Comparison of ENCODE assay signal across 8 cellular contexts in genomic region chr13:29369060-29369743, GRCh38.
DNase-seq lines count a peak whose midpoint lies in the region; ATAC-seq and TF ChIP-seq lines count a peak whose summit lies in the region.

No MANE protein-coding gene starts in this region.

- no peak overlapping the region for H2BK5ac ChIP-seq in IMR-90 (ENCODE audit: low read depth, low read length, poor library complexity, severe bottlenecking)

- H2AK5ac ChIP-seq in IMR-90 (ENCODE audit: low read depth, low read length): no peak overlapping the region

- no peaks in the 10 kb centered on the region for H3K79me2 ChIP-seq in osteoblast (ENCODE audit: insufficient read depth, low read length)

- H3K56ac ChIP-seq in IMR-90 (ENCODE audit: extremely low read depth, insufficient read depth, low read length): no peak overlapping the region

- BruUV-seq in IMR-90 (replicated peaks; lab: Mats Ljungman, UMichigan): no TSS peak

- H3K18ac ChIP-seq in IMR-90 (ENCODE audit: low read depth, low read length): no peak overlapping the region

- CTCF ChIA-PET in IMR-90 (lab: Yijun Ruan, JAX): no interaction called here

- no peak overlapping the region for H2BK15ac ChIP-seq in IMR-90 (ENCODE audit: low read depth, low read length)

- no CpG with 5 or more reads among the region's 8 CpGs for WGBS in IMR-90 (ENCODE audit: extremely low coverage in 2 of 2, insufficient read length in 1 of 2), 2 experiments

- no peak overlapping the region for H3K4ac ChIP-seq in IMR-90 (ENCODE audit: low read depth, low read length)

- H4K20me1 ChIP-seq in IMR-90 (ENCODE audit: insufficient read depth, low read length): no peaks in the 10 kb centered on the region
- H4K20me1 ChIP-seq in osteoblast (ENCODE audit: insufficient read depth, low read length): no peaks in the 10 kb centered on the region

- no peaks in the 10 kb centered on the region for H3K9me1 ChIP-seq in IMR-90 (ENCODE audit: insufficient read depth, low read length)

- H3K27me3 Mint-ChIP-seq in CD14-positive monocyte (ENCODE audit: low read depth in 3 of 3): peaks cover 0 to 4% (median 0%) of the 10 kb centered on the region in 3 donors

- no peak overlapping the region for H2AK9ac ChIP-seq in IMR-90 (replicated peaks; ENCODE audit: low read depth, low read length, poor library complexity)

- peaks cover 6% of the 10 kb centered on the region for H3K4me1 Mint-ChIP-seq in CD14-positive monocyte

- H3K4me3 ChIP-seq in IMR-90 (ENCODE audit: insufficient read depth, low read depth, low read length) (no peak overlapping the region), osteoblast (ENCODE audit: insufficient read depth, low read length) (no peak overlapping the region), MG63 (no peak overlapping the region)

- H3K4me2 ChIP-seq in IMR-90 (ENCODE audit: low read depth, low read length) (no peak overlapping the region), osteoblast (ENCODE audit: insufficient read depth, low read length) (no peak overlapping the region)

- in situ Hi-C loops in IMR-90 (cut with MboI; ENCODE audit: low sequenced_read_pairs): loop anchor here (25.0 kb wide), 1 partner anchor 557 kb away; the partner anchor contains the start of gene MTUS2

- H3K9me3 ChIP-seq in IMR-90 (ENCODE audit: control insufficient read depth, insufficient read depth, low read length) (no peaks in the 10 kb centered on the region), osteoblast (ENCODE audit: low read depth, low read length) (no peaks in the 10 kb centered on the region), MG63 (peaks cover 2% of the 10 kb centered on the region)

- H3K9me3 Mint-ChIP-seq in CD14-positive monocyte: peaks cover 1 to 8% (median 5%) of the 10 kb centered on the region in 7 donors

- no peak overlapping the region for H4K91ac ChIP-seq in IMR-90 (ENCODE audit: insufficient read depth, low read depth, low read length)

- POLR2A ChIA-PET in IMR-90 (lab: Charles Lee; ENCODE audit: unreplicated experiment): no interaction called here

- no peak for TF ChIP-seq POLR2A in IMR-90 (IDR thresholded peaks at IDR 0.05; ENCODE audit: low read depth, low read length)

- H3K36me3 Mint-ChIP-seq in CD14-positive monocyte: no peaks in the 10 kb centered on the region

- TF ChIP-seq CTCF in IMR-90 (conservative IDR thresholded peaks at IDR 0.05; ENCODE audit: low read depth, low read length) (peak; percentile 57), osteoblast (IDR thresholded peaks at IDR 0.05; ENCODE audit: extremely low read depth, low read depth, low read length) (peak; percentile 63), CD14-positive monocyte (IDR thresholded peaks at IDR 0.05) (no peak)

- DNase-seq in DMS 273 treated with DMSO at 0.1 percent for 48 hours (lab: John Stamatoyannopoulos, UW): peak; percentile 2
- DNase-seq in IMR-90: peak; percentile 34
- DNase-seq in SIG-M5 (lab: John Stamatoyannopoulos, UW): peak; percentile 72
- DNase-seq in fibroblast of gingiva (ENCODE audit: low read depth): peak; percentile 4
- peak; percentile 78 for DNase-seq in osteoblast (ENCODE audit: insufficient read length, low spot score, missing footprints)
- no peak for DNase-seq in CD14-positive monocyte (ENCODE audit: low spot score)
- DNase-seq in MG63: no peak
- no peak for DNase-seq in activated gamma-delta T cell (lab: John Stamatoyannopoulos, UW)

- H3K14ac ChIP-seq in IMR-90 (replicated peaks; ENCODE audit: low read depth, low read length): no peak overlapping the region

- H2BK20ac ChIP-seq in IMR-90 (ENCODE audit: low read depth, low read length): no peak overlapping the region

- H3K4me1 ChIP-seq in IMR-90 (ENCODE audit: control insufficient read depth, insufficient read depth, low read length) (no peaks in the 10 kb centered on the region), osteoblast (ENCODE audit: insufficient read depth, low read length) (no peaks in the 10 kb centered on the region)

- H2BK120ac ChIP-seq in IMR-90 (ENCODE audit: low read depth, low read length): no peak overlapping the region

- no peak overlapping the region for H3K23ac ChIP-seq in IMR-90 (ENCODE audit: low read depth, low read length)

- H3K27me3 ChIP-seq in IMR-90 (ENCODE audit: control insufficient read depth, insufficient read depth, low read length) (no peaks in the 10 kb centered on the region; the same call in 1 of the 2 replicates), osteoblast (ENCODE audit: insufficient read depth, low read length) (peaks cover 14% of the 10 kb centered on the region), MG63 (peaks cover 5% of the 10 kb centered on the region; the same call in 1 of the 2 replicates)

- peak overlapping the region in 1 of 7 donors; percentile 75 for H3K27ac Mint-ChIP-seq in CD14-positive monocyte

- H3K27ac ChIP-seq in IMR-90 (ENCODE audit: insufficient read depth, low read length) (no peak overlapping the region), osteoblast (ENCODE audit: low read depth, low read length) (no peak overlapping the region)

- H2AFZ ChIP-seq in IMR-90 (replicated peaks; ENCODE audit: low read length, poor library complexity) (no peak overlapping the region), osteoblast (ENCODE audit: low read length) (peak overlapping the region; percentile 51)

- H3K9ac ChIP-seq in IMR-90 (ENCODE audit: low read depth, low read length): no peak overlapping the region

- dilution Hi-C loops in IMR-90 (cut with HindIII; ENCODE audit: low sequenced_read_pairs, unreplicated experiment): no loop called here

- H4K8ac ChIP-seq in IMR-90 (ENCODE audit: low read depth in 2 of 2, low read length in 2 of 2): no peak overlapping the region

- no peaks in the 10 kb centered on the region for H3K36me3 ChIP-seq in IMR-90 (ENCODE audit: control insufficient read depth, insufficient read depth, low read length)
- H3K36me3 ChIP-seq in osteoblast (ENCODE audit: insufficient read depth, low read length): no peaks in the 10 kb centered on the region
- no peaks in the 10 kb centered on the region for H3K36me3 ChIP-seq in MG63

- no peak overlapping the region for H4K5ac ChIP-seq in IMR-90 (ENCODE audit: low read depth, low read length)

- TF ChIP-seq RAD21 in IMR-90 (IDR thresholded peaks at IDR 0.05; ENCODE audit: low read length): peak; percentile 58

- ATAC-seq in IMR-90 (ENCODE audit: low read depth): peak; percentile 92

- H3K79me1 ChIP-seq in IMR-90 (ENCODE audit: low read depth in 1 of 2, low read length in 2 of 2): no peaks in the 10 kb centered on the region

- intact Hi-C loops in IMR-90 (cut with micrococcal nuclease) (loop anchor here (10.0 kb wide), 1 partner anchor 1534 kb away; no protein-coding TSS in a partner anchor), CD14-positive monocyte (cut with micrococcal nuclease) (no loop called here)

- H3K4me3 Mint-ChIP-seq in CD14-positive monocyte: no peak overlapping the region

TF ChIP-seq in IMR-90, 13 proteins besides CTCF, POLR2A, EP300 and RAD21:
- TF ChIP-seq CHD1 (IDR thresholded peaks at IDR 0.05; ENCODE audit: low read depth, low read length) (no peak), SMC3 (IDR thresholded peaks at IDR 0.05; ENCODE audit: low read depth, low read length) (peak; percentile 27; the same call in 1 of the 2 replicates)

Comparison
In these comparisons a context has a peak if more than half of its experiments do, and no peak if none do; other contexts are left out.
1. DNase-seq: peak in DMS 273 treated with DMSO at 0.1 percent for 48 hours (single experiment), IMR-90 (single experiment), SIG-M5 (single experiment), fibroblast of gingiva (single experiment) and osteoblast (single experiment); none in CD14-positive monocyte (single experiment), MG63 (single experiment) and activated gamma-delta T cell (single experiment).